Comparison of ENCODE assay signal across 27 cellular contexts in genomic region chr6:143952947-143953346, GRCh38.
"Had no signal": no experiment of that assay in that cellular context is flagged by ENCODE, and none has a peak within 500 bp of the region (broad histone marks: within the 10 kb centered on the region; RNA-seq: fewer than 3 reads in every experiment).

No MANE protein-coding gene starts in this region.

- H3K79me2 ChIP-seq: hepatocyte, parathyroid adenoma had no signal

- H2AFZ ChIP-seq: hepatocyte, parathyroid adenoma had no signal

- DNase-seq: activated CD4-positive, alpha-beta T cell treated with anti-CD3 and anti-CD28 coated beads for 36 hours; activated CD4-positive, alpha-beta T cell treated with anti-CD3 and anti-CD28 coated beads, Interleukin-2, amount 50 U/mL, for 4 hours; activated CD4-positive, CD25-positive, alpha-beta regulatory T cell; activated CD8-positive, alpha-beta memory T cell treated with anti-CD3 and anti-CD28 coated beads for 24 hours; activated gamma-delta T cell; activated naive CD4-positive, alpha-beta T cell treated with anti-CD3 and anti-CD28 coated beads, Interleukin-2, amount 10 ng/mL, durations not matched to agents 7 days and 5 days; activated naive CD8-positive, alpha-beta T cell treated with anti-CD3 and anti-CD28 coated beads, Interleukin-2, amount 10 ng/mL, durations not matched to agents 7 days and 5 days; caudate nucleus; cortex of kidney; effector memory CD8-positive, alpha-beta T cell; erythroblast; islet precursor cell; left ventricle myocardium superior; naive thymus-derived CD4-positive, alpha-beta T cell; nucleus accumbens; psoas muscle; sigmoid colon; small intestine; stimulated activated CD4-positive, alpha-beta T cell treated with anti-CD3 and anti-CD28 coated beads, Interleukin-4, amount 100 ng/mL, for 24 hours; stimulated activated naive CD8-positive, alpha-beta T cell treated with anti-CD3 and anti-CD28 coated beads, Interleukin-15, amount 100 ng/mL, for 72 hours; T-helper 1 cell; tibial artery had no signal

- H3K36me3 ChIP-seq: sigmoid colon had no signal

- H3K9me3 ChIP-seq: gastroesophageal sphincter, psoas muscle, sigmoid colon, tibial artery had no signal

- H3K4me3 ChIP-seq: gastroesophageal sphincter, hepatocyte, psoas muscle, sigmoid colon, tibial artery had no signal

- H3K4me2 ChIP-seq: hepatocyte had no signal

- H3K4me1 ChIP-seq: gastroesophageal sphincter, parathyroid adenoma, psoas muscle, sigmoid colon, tibial artery had no signal

- H3K27ac ChIP-seq: hepatocyte, parathyroid adenoma, psoas muscle, tibial artery had no signal

- FAIRE-seq: small intestine, urothelium cell line had no signal

- H3K9ac ChIP-seq: parathyroid adenoma had no signal

- H3K27me3 ChIP-seq: gastroesophageal sphincter, hepatocyte, sigmoid colon, tibial artery had no signal

- ATAC-seq: activated CD4-positive, alpha-beta T cell treated with anti-CD3 and anti-CD28 coated beads for 36 hours; effector memory CD8-positive, alpha-beta T cell; left ventricle myocardium superior; naive thymus-derived CD4-positive, alpha-beta T cell; psoas muscle; stimulated activated effector memory CD8-positive, alpha-beta T cell treated with anti-CD3 and anti-CD28 coated beads, Interleukin-12 subunit alpha, Interleukin-12 subunit beta, amount 100 ng/mL, for 72 hours; stimulated activated naive CD8-positive, alpha-beta T cell treated with anti-CD3 and anti-CD28 coated beads, Interleukin-15, amount 100 ng/mL, for 72 hours had no signal
